Comparison of ENCODE assay signal across 8 cellular contexts in genomic region chr17:38869647-38870258, GRCh38. TPM values are rescaled to one million over a fixed set of nuclear protein-coding genes. Genes with fewer than 3 reads are reported as not detected.
A peak's percentile ranks its signal among the peaks of the same experiment; 100 is the strongest.
DNase-seq lines count a peak whose midpoint lies in the region; ATAC-seq, FAIRE-seq and TF ChIP-seq lines count a peak whose summit lies in the region.

Gene LASP1 (plus strand): TSS chr17:38870058. CDS start chr17:38870190, 132 bp downstream.

- TF ChIP-seq CTCF in D721Med (IDR thresholded peaks at IDR 0.05; ENCODE audit: insufficient read depth, missing control alignments): no peak

- no peaks in the 10 kb centered on the region for H3K27me3 ChIP-seq in naive thymus-derived CD4-positive, alpha-beta T cell (ENCODE audit: control insufficient read depth in 2 of 2, insufficient read depth in 2 of 2, low read length in 2 of 2)

- H3K9me3 Mint-ChIP-seq in activated T-helper 1 cell treated with anti-CD3 and anti-CD28 coated beads, Interleukin-12 subunit alpha, Interleukin-12 subunit beta, Interleukin-2, Interleukin-4 antibody, amounts not matched to agents 30 ng/mL and 10 ng/mL and 1 ng/mL, durations not matched to agents 14 hours and 24 hours and 36 hours: no peaks in the 10 kb centered on the region
- peaks cover 0 to 12% (median 0%) of the 10 kb centered on the region in 11 donors for H3K9me3 Mint-ChIP-seq in naive thymus-derived CD4-positive, alpha-beta T cell
- no peaks in the 10 kb centered on the region for H3K9me3 Mint-ChIP-seq in stimulated activated naive B cell treated with anti-CD40 and anti-IgM and Interleukin-4, amounts not matched to agents 10 μg/mL and 1 μg/mL and 100 μg/mL, for 72 hours

- peaks cover 0 to 10% (median 0%) of the 10 kb centered on the region in 3 experiments for H3K36me3 ChIP-seq in naive thymus-derived CD4-positive, alpha-beta T cell (ENCODE audit: control insufficient read depth in 2 of 3, insufficient read depth in 3 of 3, low read length in 3 of 3)

- intact Hi-C loops in activated T-helper 1 cell treated with anti-CD3 and anti-CD28 coated beads, Interleukin-12 subunit alpha, Interleukin-12 subunit beta, Interleukin-2, Interleukin-4 antibody, amounts not matched to agents 30 ng/mL and 10 ng/mL and 1 ng/mL, durations not matched to agents 14 hours and 24 hours and 36 hours (cut with micrococcal nuclease): loop anchor here (1.0 to 10.0 kb wide), 9 partner anchors 16 to 535 kb away; partner anchors contain the start of genes FBXL20, FBXO47, PIP4K2B and RPL23
- intact Hi-C loops in naive thymus-derived CD4-positive, alpha-beta T cell (cut with micrococcal nuclease): loop anchor here (1.0 to 10.0 kb wide), 17 partner anchors 16 to 593 kb away; partner anchors contain the start of genes CWC25 (in 2 of the 2), LASP1NB (in 2 of the 2), PIP4K2B (in 2 of the 2) and PSMB3 (in 2 of the 2)

- H3K4me1 ChIP-seq in naive thymus-derived CD4-positive, alpha-beta T cell (ENCODE audit: control insufficient read depth in 2 of 2, insufficient read depth in 2 of 2, low read length in 2 of 2): peaks cover 43 to 45% of the 10 kb centered on the region in 2 donors

- peak within 1 kb of the TSS; percentile 95 for H3K4me3 Mint-ChIP-seq in activated T-helper 1 cell treated with anti-CD3 and anti-CD28 coated beads, Interleukin-12 subunit alpha, Interleukin-12 subunit beta, Interleukin-2, Interleukin-4 antibody, amounts not matched to agents 30 ng/mL and 10 ng/mL and 1 ng/mL, durations not matched to agents 14 hours and 24 hours and 36 hours
- H3K4me3 Mint-ChIP-seq in naive thymus-derived CD4-positive, alpha-beta T cell: peak within 1 kb of the TSS; percentile 94 to 100 (median 99)
- H3K4me3 Mint-ChIP-seq in stimulated activated naive B cell treated with anti-CD40 and anti-IgM and Interleukin-4, amounts not matched to agents 10 μg/mL and 1 μg/mL and 100 μg/mL, for 72 hours: peak within 1 kb of the TSS; percentile 90 to 100

- peak within 1 kb of the TSS; percentile 88 for H3K27ac ChIP-seq in naive thymus-derived CD4-positive, alpha-beta T cell (ENCODE audit: low read depth, low read length)

- peaks cover 6% of the 10 kb centered on the region for H3K36me3 Mint-ChIP-seq in activated T-helper 1 cell treated with anti-CD3 and anti-CD28 coated beads, Interleukin-12 subunit alpha, Interleukin-12 subunit beta, Interleukin-2, Interleukin-4 antibody, amounts not matched to agents 30 ng/mL and 10 ng/mL and 1 ng/mL, durations not matched to agents 14 hours and 24 hours and 36 hours (ENCODE audit: low read depth)
- peaks cover 0 to 5% (median 4%) of the 10 kb centered on the region in 5 donors for H3K36me3 Mint-ChIP-seq in naive thymus-derived CD4-positive, alpha-beta T cell
- peaks cover 17 to 28% of the 10 kb centered on the region in 2 donors for H3K36me3 Mint-ChIP-seq in stimulated activated naive B cell treated with anti-CD40 and anti-IgM and Interleukin-4, amounts not matched to agents 10 μg/mL and 1 μg/mL and 100 μg/mL, for 72 hours

- POLR2A ChIA-PET in naive thymus-derived CD4-positive, alpha-beta T cell (lab: Charles Lee): interaction anchor here (0.6 to 8.4 kb wide), 26 partner anchors 8 to 330 kb away, joined by 3 to 171 read pairs (median 6); partner anchors contain the start of genes CWC25, FBXO47, LASP1NB and PLXDC1

- CTCF ChIA-PET in naive thymus-derived CD4-positive, alpha-beta T cell (lab: Charles Lee): interaction anchor here (0.7 to 3.6 kb wide), 10 partner anchors 11 to 540 kb away, joined by 3 to 21 read pairs (median 4); partner anchors contain the start of genes PSMB3 and RPL19

- no peak for FAIRE-seq in D721Med (lab: Jason Lieb, UNC)

- H3K4me1 Mint-ChIP-seq in activated T-helper 1 cell treated with anti-CD3 and anti-CD28 coated beads, Interleukin-12 subunit alpha, Interleukin-12 subunit beta, Interleukin-2, Interleukin-4 antibody, amounts not matched to agents 30 ng/mL and 10 ng/mL and 1 ng/mL, durations not matched to agents 14 hours and 24 hours and 36 hours (ENCODE audit: low read depth): peaks cover 54% of the 10 kb centered on the region
- H3K4me1 Mint-ChIP-seq in naive thymus-derived CD4-positive, alpha-beta T cell: peaks cover 36 to 57% (median 51%) of the 10 kb centered on the region in 7 donors
- H3K4me1 Mint-ChIP-seq in stimulated activated naive B cell treated with anti-CD40 and anti-IgM and Interleukin-4, amounts not matched to agents 10 μg/mL and 1 μg/mL and 100 μg/mL, for 72 hours: peaks cover 48 to 62% of the 10 kb centered on the region in 2 donors

- peak; percentile 37 for ATAC-seq in GM21515 (IDR thresholded peaks at IDR 0.05; ENCODE audit: unreplicated experiment)
- ATAC-seq in naive thymus-derived CD4-positive, alpha-beta T cell: peak; percentile 82
- peak; percentile 65 to 68 for ATAC-seq in stimulated activated naive B cell treated with anti-CD40 and anti-IgM and Interleukin-4, amounts not matched to agents 10 μg/mL and 1 μg/mL and 100 μg/mL, for 72 hours (replicated peaks)

- H3K4me3 ChIP-seq in Jurkat, Clone E6-1 (ENCODE audit: low read length): peak within 1 kb of the TSS; percentile 94
- H3K4me3 ChIP-seq in naive thymus-derived CD4-positive, alpha-beta T cell (ENCODE audit: low read length): peak within 1 kb of the TSS; percentile 98

- H3K9me3 ChIP-seq in naive thymus-derived CD4-positive, alpha-beta T cell (ENCODE audit: control insufficient read depth in 2 of 3, low read length in 3 of 3): no peaks in the 10 kb centered on the region

- H3K27ac Mint-ChIP-seq in activated T-helper 1 cell treated with anti-CD3 and anti-CD28 coated beads, Interleukin-12 subunit alpha, Interleukin-12 subunit beta, Interleukin-2, Interleukin-4 antibody, amounts not matched to agents 30 ng/mL and 10 ng/mL and 1 ng/mL, durations not matched to agents 14 hours and 24 hours and 36 hours: peak within 1 kb of the TSS; percentile 96
- H3K27ac Mint-ChIP-seq in naive thymus-derived CD4-positive, alpha-beta T cell: peak within 1 kb of the TSS; percentile 90 to 98 (median 97)
- H3K27ac Mint-ChIP-seq in stimulated activated naive B cell treated with anti-CD40 and anti-IgM and Interleukin-4, amounts not matched to agents 10 μg/mL and 1 μg/mL and 100 μg/mL, for 72 hours: peak within 1 kb of the TSS; percentile 100

- H3K27me3 Mint-ChIP-seq in activated T-helper 1 cell treated with anti-CD3 and anti-CD28 coated beads, Interleukin-12 subunit alpha, Interleukin-12 subunit beta, Interleukin-2, Interleukin-4 antibody, amounts not matched to agents 30 ng/mL and 10 ng/mL and 1 ng/mL, durations not matched to agents 14 hours and 24 hours and 36 hours (ENCODE audit: insufficient read depth): no peaks in the 10 kb centered on the region
- H3K27me3 Mint-ChIP-seq in naive thymus-derived CD4-positive, alpha-beta T cell: peaks cover 0 to 4% (median 0%) of the 10 kb centered on the region in 5 donors
- peaks cover 0 to 4% of the 10 kb centered on the region in 2 donors for H3K27me3 Mint-ChIP-seq in stimulated activated naive B cell treated with anti-CD40 and anti-IgM and Interleukin-4, amounts not matched to agents 10 μg/mL and 1 μg/mL and 100 μg/mL, for 72 hours

- DNase-seq in D721Med (ENCODE audit: insufficient read length, low spot score) (peak; percentile 93), RPMI8226 (peak; percentile 93), fibroblast of gingiva (ENCODE audit: low read depth) (peak; percentile 91)
- DNase-seq in Jurkat, Clone E6-1 (ENCODE audit: low read depth, low spot score): peak; percentile 81
- peak; percentile 82 for DNase-seq in activated T-helper 1 cell treated with anti-CD3 and anti-CD28 coated beads, Interleukin-12 subunit alpha, Interleukin-12 subunit beta, Interleukin-2, Interleukin-4 antibody, amounts not matched to agents 30 ng/mL and 10 ng/mL and 1 ng/mL, durations not matched to agents 14 hours and 24 hours and 36 hours (ENCODE audit: low spot score)
- peak; percentile 79 to 91 (median 86) for DNase-seq in naive thymus-derived CD4-positive, alpha-beta T cell
- DNase-seq in stimulated activated naive B cell treated with anti-CD40 and anti-IgM and Interleukin-4, amounts not matched to agents 10 μg/mL and 1 μg/mL and 100 μg/mL, for 72 hours: peak; percentile 88

RNA-seq across cellular contexts. Expression of gene LASP1, which starts in this region (rescaled TPM):
- polyA plus RNA-seq in Jurkat, Clone E6-1 (2012; ENCODE audit: insufficient read depth, insufficient read length): 90.9 TPM
- total RNA-seq in activated T-helper 1 cell treated with anti-CD3 and anti-CD28 coated beads, Interleukin-12 subunit alpha, Interleukin-12 subunit beta, Interleukin-2, Interleukin-4 antibody, amounts not matched to agents 30 ng/mL and 10 ng/mL and 1 ng/mL, durations not matched to agents 14 hours and 24 hours and 36 hours: 133 and 135 TPM in 2 replicates
- 100 to 1,000 TPM in 4 of 5 experiments, 10 to 100 TPM in 1; 75.3 to 199 (median 113) TPM for total RNA-seq in naive thymus-derived CD4-positive, alpha-beta T cell
- polyA plus RNA-seq in naive thymus-derived CD4-positive, alpha-beta T cell: 10 to 100 TPM; 43.4 to 54.5 TPM

Comparison
In these comparisons a context has a peak if more than half of its experiments do, and no peak if none do; other contexts are left out.
1. Peak in every context shown above with its lines: DNase-seq, ATAC-seq, H3K4me3 ChIP-seq and H3K27ac ChIP-seq.